In genomic region chr20:53925651-53926401, GRCh38 we compare ENCODE assay signal across 13 cellular contexts.
A peak's percentile ranks its signal among the peaks of the same experiment; 100 is the strongest.
DNase-seq lines count a peak whose midpoint lies in the region; ATAC-seq, FAIRE-seq and TF ChIP-seq lines count a peak whose summit lies in the region.
"Had no signal": no experiment of that assay in that cellular context is flagged by ENCODE, and none has a peak within 500 bp of the region (broad histone marks: within the 10 kb centered on the region; RNA-seq: fewer than 3 reads in every experiment).

No MANE protein-coding gene starts in this region.

- H3K4me2 ChIP-seq in SU-DHL-6 (ENCODE audit: low read depth, low read length, poor library complexity, severe bottlenecking) (peak overlapping the region; percentile 26), keratinocyte (ENCODE audit: control insufficient read depth, extremely low read depth, insufficient read depth, low read depth, low read length) (peak overlapping the region; percentile 55)

- POLR2A ChIA-PET in MCF 10A (lab: Yijun Ruan, JAX) = interaction anchor here (0.7 to 3.4 kb wide), 27 partner anchors 9 to 1734 kb away, joined by 3 to 50 read pairs (median 5); partner anchors contain the start of gene PFDN4
- POLR2A ChIA-PET in activated CD8-positive, alpha-beta T cell treated with anti-CD3 and anti-CD28 coated beads for 36 hours (lab: Charles Lee) = interaction anchor here (0.6 kb wide), 1 partner anchor 94 kb away, joined by 3 read pairs; no protein-coding TSS in a partner anchor

- in situ Hi-C loops in transverse colon (cut with MboI; ENCODE audit: low pct_ligation_motif_present in 1 of 4, low pct_unique_long_range_greater_than_20kb in 1 of 4, low sequenced_read_pairs in 3 of 4) = no loop called here

- 0 out of 2 replicates have a peak overlapping the region, but pooled peaks have one; percentile 2 for H3K9ac ChIP-seq in SU-DHL-6 (ENCODE audit: low read length)
- H3K9ac ChIP-seq in keratinocyte (ENCODE audit: control insufficient read depth, extremely low read depth, insufficient read depth, low read length) = peak overlapping the region; percentile 51

- peak overlapping the region; percentile 92 for H3K27ac Mint-ChIP-seq in MCF 10A (ENCODE audit: low read depth, unreplicated experiment)
- H3K27ac Mint-ChIP-seq in activated CD8-positive, alpha-beta T cell treated with anti-CD3 and anti-CD28 coated beads for 36 hours = no peak overlapping the region
- H3K27ac Mint-ChIP-seq: activated CD8-positive, alpha-beta T cell treated with anti-CD3 and anti-CD28 coated beads, Interleukin-2, amount 10 ng/mL, durations not matched to agents 7 days and 5 days had no signal

- H3K27ac ChIP-seq in breast epithelium (peak overlapping the region in 1 of 2 donors; percentile 72), SU-DHL-6 (ENCODE audit: low read depth, low read length) (no peak overlapping the region), keratinocyte (ENCODE audit: control insufficient read depth, insufficient read depth, low read length) (peak overlapping the region; percentile 91), transverse colon (peak overlapping the region; percentile 23 to 62 (median 54))
- H3K27ac ChIP-seq: lower lobe of right lung, psoas muscle had no signal

- no peaks in the 10 kb centered on the region for H3K79me2 ChIP-seq in SU-DHL-6 (ENCODE audit: insufficient read depth, low read length)
- H3K79me2 ChIP-seq in keratinocyte (ENCODE audit: control insufficient read depth, insufficient read depth, low read length) = no peaks in the 10 kb centered on the region

- no peaks in the 10 kb centered on the region for H4K20me1 ChIP-seq in SU-DHL-6 (ENCODE audit: low read depth, low read length)
- H4K20me1 ChIP-seq in keratinocyte (ENCODE audit: control insufficient read depth, extremely low read depth, insufficient read depth, low read length) = no peaks in the 10 kb centered on the region

- TF ChIP-seq CTCF in MCF 10A (IDR thresholded peaks at IDR 0.05; ENCODE audit: unreplicated experiment) (no peak), breast epithelium (IDR thresholded peaks at IDR 0.05) (no peak), SU-DHL-6 (IDR thresholded peaks at IDR 0.05; ENCODE audit: insufficient read depth, low read length, poor library complexity, severe bottlenecking) (no peak), keratinocyte (optimal IDR thresholded peaks at IDR 0.05 in 1 of 3, IDR thresholded peaks at IDR 0.05 in 1 of 3, conservative IDR thresholded peaks at IDR 0.05 in 1 of 3; ENCODE audit: extremely low read depth in 1 of 3, insufficient read depth in 2 of 3, low read length in 3 of 3) (no peak), transverse colon (IDR thresholded peaks at IDR 0.05) (no peak)
- no peak for TF ChIP-seq CTCF in activated CD8-positive, alpha-beta T cell treated with anti-CD3 and anti-CD28 coated beads for 36 hours (IDR thresholded peaks at IDR 0.05)

- H3K36me3 Mint-ChIP-seq in MCF 10A (ENCODE audit: insufficient read depth, unreplicated experiment) = no peaks in the 10 kb centered on the region
- H3K36me3 Mint-ChIP-seq in activated CD8-positive, alpha-beta T cell treated with anti-CD3 and anti-CD28 coated beads for 36 hours (ENCODE audit: low read depth) = no peaks in the 10 kb centered on the region

- H3K9me3 ChIP-seq in breast epithelium = no peaks in the 10 kb centered on the region
- no peaks in the 10 kb centered on the region for H3K9me3 ChIP-seq in SU-DHL-6 (ENCODE audit: insufficient read depth, low read length)
- H3K9me3 ChIP-seq in keratinocyte (ENCODE audit: control insufficient read depth, low read depth, low read length) = no peaks in the 10 kb centered on the region
- no peaks in the 10 kb centered on the region for H3K9me3 ChIP-seq in transverse colon
- H3K9me3 ChIP-seq: lower lobe of right lung, psoas muscle had no signal

- ATAC-seq in activated CD8-positive, alpha-beta T cell treated with anti-CD3 and anti-CD28 coated beads for 36 hours = no peak
- no peak for ATAC-seq in HG03045 (IDR thresholded peaks at IDR 0.05; ENCODE audit: unreplicated experiment)
- ATAC-seq: activated CD8-positive, alpha-beta T cell treated with anti-CD3 and anti-CD28 coated beads, Interleukin-2, amount 10 ng/mL, durations not matched to agents 7 days and 5 days had no signal

- H2AFZ ChIP-seq in SU-DHL-6 (ENCODE audit: low read depth, low read length, severe bottlenecking) = peak overlapping the region; percentile 30
- no peak overlapping the region for H2AFZ ChIP-seq in keratinocyte (ENCODE audit: control insufficient read depth, low read length)

- TF ChIP-seq EP300 in transverse colon (IDR thresholded peaks at IDR 0.05; ENCODE audit: low read depth) = no peak

- 77 to 88% methylated on average over 11 to 12 of the region's 12 CpGs for WGBS in transverse colon (ENCODE audit: low coverage in 1 of 2), 2 donors

- H3K4me3 ChIP-seq in breast epithelium (no peak overlapping the region), SU-DHL-6 (ENCODE audit: insufficient read depth, low read length, poor library complexity, severe bottlenecking) (no peak overlapping the region), keratinocyte (ENCODE audit: control insufficient read depth in 2 of 3, extremely low read depth in 1 of 3, insufficient read depth in 2 of 3, low read depth in 1 of 3, low read length in 3 of 3) (no peak overlapping the region), transverse colon (no peak overlapping the region)
- H3K4me3 ChIP-seq: lower lobe of right lung, psoas muscle had no signal

- H3K27me3 Mint-ChIP-seq in MCF 10A (ENCODE audit: insufficient read depth, unreplicated experiment) = no peaks in the 10 kb centered on the region
- no peaks in the 10 kb centered on the region for H3K27me3 Mint-ChIP-seq in activated CD8-positive, alpha-beta T cell treated with anti-CD3 and anti-CD28 coated beads for 36 hours

- H3F3A ChIP-seq in SU-DHL-6 (ENCODE audit: insufficient read depth) = peaks cover 3% of the 10 kb centered on the region; the same call in 1 of the 2 replicates

- intact Hi-C loops in MCF 10A (cut with micrococcal nuclease) (no loop called here), breast epithelium (cut with DNase I; ENCODE audit: low total_unique reads) (no loop called here), transverse colon (cut with DNase I; ENCODE audit: low total_unique reads) (no loop called here), posterior cingulate gyrus (cut with DNase I) (no loop called here)
- intact Hi-C loops in activated CD8-positive, alpha-beta T cell treated with anti-CD3 and anti-CD28 coated beads for 36 hours (cut with micrococcal nuclease) = no loop called here

- no peaks in the 10 kb centered on the region for H3K36me3 ChIP-seq in breast epithelium
- H3K36me3 ChIP-seq in SU-DHL-6 (ENCODE audit: low read length) = no peaks in the 10 kb centered on the region
- no peaks in the 10 kb centered on the region for H3K36me3 ChIP-seq in keratinocyte (ENCODE audit: control insufficient read depth in 2 of 2, extremely low read depth in 1 of 2, insufficient read depth in 2 of 2, low read length in 2 of 2)
- H3K36me3 ChIP-seq in transverse colon = no peaks in the 10 kb centered on the region
- H3K36me3 ChIP-seq: lower lobe of right lung had no signal

- H3K9me3 Mint-ChIP-seq in MCF 10A (ENCODE audit: unreplicated experiment) = no peaks in the 10 kb centered on the region
- H3K9me3 Mint-ChIP-seq in activated CD8-positive, alpha-beta T cell treated with anti-CD3 and anti-CD28 coated beads for 36 hours = no peaks in the 10 kb centered on the region

- dilution Hi-C loops in keratinocyte (cut with MboI; ENCODE audit: extremely low pct_ligation_motif_present, low sequenced_read_pairs) = no loop called here

- FAIRE-seq in keratinocyte (lab: Jason Lieb, UNC) = no peak

- H3K9me2 ChIP-seq in SU-DHL-6 (replicated peaks; ENCODE audit: insufficient read depth, low read length) = no peaks in the 10 kb centered on the region

- peak overlapping the region; percentile 8 for H3K4me3 Mint-ChIP-seq in MCF 10A (ENCODE audit: unreplicated experiment)
- no peak overlapping the region for H3K4me3 Mint-ChIP-seq in activated CD8-positive, alpha-beta T cell treated with anti-CD3 and anti-CD28 coated beads for 36 hours
- H3K4me3 Mint-ChIP-seq: activated CD8-positive, alpha-beta T cell treated with anti-CD3 and anti-CD28 coated beads, Interleukin-2, amount 10 ng/mL, durations not matched to agents 7 days and 5 days had no signal

- H3K4me1 Mint-ChIP-seq in MCF 10A (ENCODE audit: insufficient read depth, unreplicated experiment) = peaks cover 18% of the 10 kb centered on the region
- H3K4me1 Mint-ChIP-seq in activated CD8-positive, alpha-beta T cell treated with anti-CD3 and anti-CD28 coated beads for 36 hours (ENCODE audit: low read depth) = peaks cover 29% of the 10 kb centered on the region

- no peak for TF ChIP-seq POLR2A in breast epithelium (IDR thresholded peaks at IDR 0.05)
- no peak for TF ChIP-seq POLR2A in transverse colon (IDR thresholded peaks at IDR 0.05)

- no peaks in the 10 kb centered on the region for H3K9me1 ChIP-seq in keratinocyte (ENCODE audit: control insufficient read depth, extremely low read depth, insufficient read depth, low read length)

- TSS peak; percentile 95 for BruUV-seq in MCF 10A (replicated peaks; lab: Mats Ljungman, UMichigan)

- no peaks in the 10 kb centered on the region for H3K4me1 ChIP-seq in breast epithelium
- H3K4me1 ChIP-seq in keratinocyte (ENCODE audit: control insufficient read depth, extremely low read depth, insufficient read depth, low read length) = peaks cover 28% of the 10 kb centered on the region
- peaks cover 7 to 25% (median 14%) of the 10 kb centered on the region in 4 donors for H3K4me1 ChIP-seq in transverse colon
- H3K4me1 ChIP-seq: psoas muscle had no signal

- CTCF ChIA-PET in MCF 10A (lab: Yijun Ruan, JAX) = interaction anchor here (0.6 to 6.1 kb wide), 13 partner anchors 10 to 347 kb away, joined by 3 to 51 read pairs (median 4); no protein-coding TSS in a partner anchor
- CTCF ChIA-PET in activated CD8-positive, alpha-beta T cell treated with anti-CD3 and anti-CD28 coated beads for 36 hours (lab: Charles Lee) = interaction anchor here (1.0 to 2.1 kb wide), 5 partner anchors 9 to 346 kb away, joined by 3 to 9 read pairs (median 4); no protein-coding TSS in a partner anchor

- DNase-seq in MCF 10A (ENCODE audit: unreplicated experiment) (no peak), breast epithelium (ENCODE audit: low spot score in 2 of 2) (no peak), keratinocyte (ENCODE audit: low read depth, low spot score) (no peak), transverse colon (peak; percentile 5), posterior cingulate gyrus (no peak)
- DNase-seq in activated CD8-positive, alpha-beta T cell treated with anti-CD3 and anti-CD28 coated beads for 36 hours = no peak
- DNase-seq: activated CD8-positive, alpha-beta T cell treated with anti-CD3 and anti-CD28 coated beads, Interleukin-2, amount 10 ng/mL, durations not matched to agents 7 days and 5 days; hippocampal formation; lower lobe of right lung; NCI-H1105 treated with DMSO at 0.1 percent for 48 hours; psoas muscle had no signal

- no peaks in the 10 kb centered on the region for H3K27me3 ChIP-seq in breast epithelium
- H3K27me3 ChIP-seq in SU-DHL-6 (ENCODE audit: low read length) = no peaks in the 10 kb centered on the region
- no peaks in the 10 kb centered on the region for H3K27me3 ChIP-seq in keratinocyte (ENCODE audit: control insufficient read depth, extremely low read depth, insufficient read depth, low read length)
- H3K27me3 ChIP-seq in transverse colon = no peaks in the 10 kb centered on the region
